1 cellular context compared by ENCODE assay signal in genomic region chr19:952049-952679, GRCh38.
TF ChIP-seq lines count a peak whose summit lies in the region.

No MANE protein-coding gene starts in this region.

TF ChIP-seq in WTC11, 78 proteins besides CTCF, POLR2A, EP300 and RAD21 (continued from another document):
- TF ChIP-seq JUN (CRISPR knock-in tag; IDR thresholded peaks at IDR 0.05) (no peak), GABPB1 (CRISPR knock-in tag; IDR thresholded peaks at IDR 0.05) (no peak), ZNF121 (CRISPR knock-in tag; IDR thresholded peaks at IDR 0.05) (peak; percentile 97), FOXJ3 (CRISPR knock-in tag; IDR thresholded peaks at IDR 0.05; ENCODE audit: borderline replicate concordance) (no peak), SOX15 (CRISPR knock-in tag; IDR thresholded peaks at IDR 0.05) (no peak), GTF2I (CRISPR knock-in tag; conservative IDR thresholded peaks at IDR 0.05) (peak; percentile 71; the same call in 1 of the 2 replicates)
TF ChIP-seq in WTC11: peak in this region for 2.
